ENCODE assay signal across 8 cellular contexts in genomic region chr19:41302624-41303351, GRCh38. TPM values are rescaled to one million over a fixed set of nuclear protein-coding genes. Genes with fewer than 3 reads are reported as not detected.
DNase-seq lines count a peak whose midpoint lies in the region; ATAC-seq and TF ChIP-seq lines count a peak whose summit lies in the region.
"Had no signal": no experiment of that assay in that cellular context is flagged by ENCODE, and none has a peak within 500 bp of the region (broad histone marks: within the 10 kb centered on the region; RNA-seq: fewer than 3 reads in every experiment).

No MANE protein-coding gene starts in this region.

- H3K4me1 ChIP-seq in naive thymus-derived CD4-positive, alpha-beta T cell (ENCODE audit: control insufficient read depth in 2 of 2, insufficient read depth in 2 of 2, low read length in 2 of 2), result peaks cover 95 to 97% of the 10 kb centered on the region in 2 donors
- peaks cover 30 to 86% (median 43%) of the 10 kb centered on the region in 4 donors for H3K4me1 ChIP-seq in stomach

- no peaks in the 10 kb centered on the region for H3K27me3 ChIP-seq in naive thymus-derived CD4-positive, alpha-beta T cell (ENCODE audit: control insufficient read depth in 2 of 2, insufficient read depth in 2 of 2, low read length in 2 of 2)
- H3K27me3 ChIP-seq in stomach, result no peaks in the 10 kb centered on the region

- ATAC-seq in HG03354 (IDR thresholded peaks at IDR 0.05; ENCODE audit: poor library complexity, severe bottlenecking, unreplicated experiment), result peak; percentile 39
- ATAC-seq in naive thymus-derived CD4-positive, alpha-beta T cell, result peak; percentile 61

- peaks cover 14 to 70% (median 27%) of the 10 kb centered on the region in 3 experiments for H3K36me3 ChIP-seq in naive thymus-derived CD4-positive, alpha-beta T cell (ENCODE audit: control insufficient read depth in 2 of 3, insufficient read depth in 3 of 3, low read length in 3 of 3)
- peaks cover 65 to 98% (median 92%) of the 10 kb centered on the region in 4 donors for H3K36me3 ChIP-seq in stomach

- H3K9me3 Mint-ChIP-seq in naive thymus-derived CD4-positive, alpha-beta T cell, result peaks cover 0 to 3% (median 0%) of the 10 kb centered on the region in 11 donors

- WGBS in stomach, 5 donors, result 64 to 75% (median 75%) methylated on average over 21 of the region's 21 CpGs

- peak overlapping the region; percentile 21 for H3K4me3 ChIP-seq in naive thymus-derived CD4-positive, alpha-beta T cell (ENCODE audit: low read length)
- H3K4me3 ChIP-seq in stomach, result no peak overlapping the region

- H3K4me3 Mint-ChIP-seq in naive thymus-derived CD4-positive, alpha-beta T cell, result peak overlapping the region; percentile 65 to 95 (median 78)

- TF ChIP-seq CTCF in stomach (IDR thresholded peaks at IDR 0.05), result no peak

- intact Hi-C loops in naive thymus-derived CD4-positive, alpha-beta T cell (cut with micrococcal nuclease), result no loop called here
- intact Hi-C loops in stomach (cut with DNase I; ENCODE audit: low total_unique reads), result no loop called here
- intact Hi-C loops in cardiac septum (cut with DNase I), result no loop called here

- no peak for TF ChIP-seq POLR2A in stomach (IDR thresholded peaks at IDR 0.05)

- H3K27ac Mint-ChIP-seq in naive thymus-derived CD4-positive, alpha-beta T cell, result peak overlapping the region; percentile 89 to 99 (median 98)

- CTCF ChIA-PET in naive thymus-derived CD4-positive, alpha-beta T cell (lab: Charles Lee), result interaction anchor here (0.6 to 1.6 kb wide), 5 partner anchors 37 to 77 kb away, joined by 3 to 5 read pairs (median 4); no protein-coding TSS in a partner anchor

- peaks cover 68 to 100% (median 89%) of the 10 kb centered on the region in 7 donors for H3K4me1 Mint-ChIP-seq in naive thymus-derived CD4-positive, alpha-beta T cell

- H3K27me3 Mint-ChIP-seq in naive thymus-derived CD4-positive, alpha-beta T cell, result no peaks in the 10 kb centered on the region

- peak; percentile 68 for DNase-seq in activated T-cell treated with anti-CD3 and anti-CD28 coated beads, Interleukin-2, amount 50 U/mL, for 1 hour
- peak in 8 of 9 donors; percentile 35 to 74 (median 50) for DNase-seq in naive thymus-derived CD4-positive, alpha-beta T cell
- DNase-seq in stomach, result no peak
- no peak for DNase-seq in cerebellum (ENCODE audit: low spot score)
- DNase-seq in substantia nigra (lab: John Stamatoyannopoulos, UW), result no peak
- no peak for DNase-seq in cardiac septum (ENCODE audit: low spot score)
- DNase-seq: SIG-M5 had no signal

- no peak for TF ChIP-seq EP300 in stomach (IDR thresholded peaks at IDR 0.05)

- peaks cover 4 to 68% (median 26%) of the 10 kb centered on the region in 5 donors for H3K36me3 Mint-ChIP-seq in naive thymus-derived CD4-positive, alpha-beta T cell

- no peaks in the 10 kb centered on the region for H3K9me3 ChIP-seq in naive thymus-derived CD4-positive, alpha-beta T cell (ENCODE audit: control insufficient read depth in 2 of 3, low read length in 3 of 3)
- H3K9me3 ChIP-seq in stomach, result no peaks in the 10 kb centered on the region

- H3K27ac ChIP-seq in naive thymus-derived CD4-positive, alpha-beta T cell (ENCODE audit: low read depth, low read length), result peak overlapping the region; percentile 74
- H3K27ac ChIP-seq in stomach (peak overlapping the region; percentile 10 to 98 (median 44)), substantia nigra (ENCODE audit: low read depth, low read length, poor library complexity, severe bottlenecking) (no peak overlapping the region)

- POLR2A ChIA-PET in naive thymus-derived CD4-positive, alpha-beta T cell (lab: Charles Lee), result interaction anchor here (0.9 to 15.1 kb wide), 8 partner anchors 9 to 332 kb away, joined by 4 to 339 read pairs (median 6); partner anchors contain the start of genes HNRNPUL1 and TGFB1

RNA-seq across cellular contexts. Expression of gene CCDC97, which starts 7.2 kb away (rescaled TPM):
- 10 to 100 TPM; 35.9 to 56.5 (median 49.1) TPM for total RNA-seq in naive thymus-derived CD4-positive, alpha-beta T cell
- 10 to 100 TPM; 22.3 to 27.6 TPM for polyA plus RNA-seq in naive thymus-derived CD4-positive, alpha-beta T cell
- total RNA-seq in stomach (10 to 100 TPM in 3 of 5 donors, 1 to 10 TPM in 2; 2.2 to 62.6 (median 19.7) TPM), cerebellum (8.3 TPM), cardiac septum (17.0 TPM)
- 10 to 100 TPM in 2 of 3 donors, 1 to 10 TPM in 1; 9.8 to 13.7 (median 13.0) TPM for polyA plus RNA-seq in stomach

RNA-seq across cellular contexts. Expression of gene HNRNPUL1, which starts 38.6 kb away (rescaled TPM):
- 100 to 1,000 TPM; 253 to 319 (median 280) TPM for total RNA-seq in naive thymus-derived CD4-positive, alpha-beta T cell
- 10 to 100 TPM; 51.4 to 81.6 TPM for polyA plus RNA-seq in naive thymus-derived CD4-positive, alpha-beta T cell
- 100 to 1,000 TPM in 3 of 5 donors, 10 to 100 TPM in 2; 47.8 to 319 (median 104) TPM for total RNA-seq in stomach
- polyA plus RNA-seq in stomach, result 10 to 100 TPM; 64.2 to 89.0 (median 84.0) TPM
- 77.0 TPM for total RNA-seq in cerebellum
- total RNA-seq in cardiac septum, result 109 TPM

RNA-seq across cellular contexts. Expression of gene TGFB1, which starts 50.9 kb away (rescaled TPM):
- 100 to 1,000 TPM in 3 of 5 experiments, 10 to 100 TPM in 2; 91.2 to 322 (median 185) TPM for total RNA-seq in naive thymus-derived CD4-positive, alpha-beta T cell
- polyA plus RNA-seq in naive thymus-derived CD4-positive, alpha-beta T cell, result 10 to 100 TPM; 31.4 to 62.3 TPM
- 10 to 100 TPM in 3 of 5 donors, 1 to 10 TPM in 2; 1.3 to 54.3 (median 13.6) TPM for total RNA-seq in stomach
- 10 to 100 TPM; 10.2 to 15.6 (median 15.4) TPM for polyA plus RNA-seq in stomach
- total RNA-seq in cerebellum, result 1.7 TPM
- total RNA-seq in cardiac septum, result 26.4 TPM

Comparison
In these comparisons a context has a peak if more than half of its experiments do, and no peak if none do; other contexts are left out.
1. DNase-seq: peak in activated T-cell treated with anti-CD3 and anti-CD28 coated beads, Interleukin-2, amount 50 U/mL, for 1 hour (single experiment) and naive thymus-derived CD4-positive, alpha-beta T cell (8 of 9); none in stomach (single experiment), cerebellum (single experiment), substantia nigra (0 of 49) and cardiac septum (single experiment).